9 cellular contexts compared by ENCODE assay signal in genomic region chr2:101736233-101736632, GRCh38. TPM values are rescaled to one million over a fixed set of nuclear protein-coding genes. Genes with fewer than 3 reads are reported as not detected.
DNase-seq lines count a peak whose midpoint lies in the region; TF ChIP-seq lines count a peak whose summit lies in the region.
"Had no signal": no experiment of that assay in that cellular context is flagged by ENCODE, and none has a peak within 500 bp of the region (broad histone marks: within the 10 kb centered on the region; RNA-seq: fewer than 3 reads in every experiment).

No MANE protein-coding gene starts in this region.

- H3K9me3 ChIP-seq in mammary epithelial cell (replicated peaks; ENCODE audit: insufficient read depth, low read length): no peaks in the 10 kb centered on the region
- H3K9me3 ChIP-seq in liver (ENCODE audit: control insufficient read depth in 4 of 4, low read length in 3 of 4): no peaks in the 10 kb centered on the region
- no peaks in the 10 kb centered on the region for H3K9me3 ChIP-seq in skeletal muscle tissue (ENCODE audit: control insufficient read depth in 3 of 3, low read length in 3 of 3)

- no peaks in the 10 kb centered on the region for H3K27me3 Mint-ChIP-seq in IgD-negative memory B cell
- H3K27me3 Mint-ChIP-seq: activated CD8-positive, alpha-beta memory T cell treated with anti-CD3 and anti-CD28 coated beads, Interleukin-2, amount 10 ng/mL, durations not matched to agents 7 days and 5 days had no signal

- H4K20me1 ChIP-seq in mammary epithelial cell (ENCODE audit: insufficient read depth, low read length): no peaks in the 10 kb centered on the region

- dilution Hi-C loops in mammary epithelial cell (cut with HindIII; ENCODE audit: low sequenced_read_pairs): no loop called here

- H3K4me1 Mint-ChIP-seq in IgD-negative memory B cell: peaks cover 68 to 80% (median 69%) of the 10 kb centered on the region in 3 donors

- no peaks in the 10 kb centered on the region for H3K9me3 Mint-ChIP-seq in IgD-negative memory B cell

- BruUV-seq in mammary epithelial cell (replicated peaks; lab: Mats Ljungman, UMichigan): TSS peak; percentile 95

- WGBS in mammary epithelial cell (ENCODE audit: low coverage, missing lambda C conversion rate): 67% methylated on average over 3 of the region's 3 CpGs
- WGBS in liver: 87% methylated on average over 3 of the region's 3 CpGs

- peak overlapping the region; percentile 53 for H3K4me2 ChIP-seq in mammary epithelial cell (ENCODE audit: insufficient read depth, low read depth, low read length)

- no peak for TF ChIP-seq RAD21 in liver (IDR thresholded peaks at IDR 0.05)

- CTCF ChIA-PET in mammary epithelial cell (lab: Charles Lee; ENCODE audit: low non-redundant PET): no interaction called here

- in situ Hi-C loops in mammary epithelial cell (cut with MboI; ENCODE audit: low sequenced_read_pairs in 2 of 2): loop anchor here in 1 of 2 donors (5.0 kb wide), 1 partner anchor 39 kb away; the partner anchor contains the start of gene MAP4K4

- H3K27ac ChIP-seq in mammary epithelial cell (ENCODE audit: insufficient read depth, low read depth, low read length) (peak overlapping the region; percentile 93), liver (ENCODE audit: low read depth in 1 of 2, low read length in 2 of 2) (peak overlapping the region; percentile 35 to 41), skeletal muscle tissue (ENCODE audit: low read depth, low read length) (peak overlapping the region; percentile 71)

- H3K36me3 ChIP-seq in mammary epithelial cell (ENCODE audit: insufficient read depth, low read length) (peaks cover 5% of the 10 kb centered on the region), liver (ENCODE audit: control insufficient read depth in 4 of 4, insufficient read depth in 3 of 4, low read depth in 1 of 4, low read length in 3 of 4) (peaks cover 0 to 2% (median 0%) of the 10 kb centered on the region in 4 donors), skeletal muscle tissue (ENCODE audit: control insufficient read depth in 3 of 3, insufficient read depth in 3 of 3, low read length in 3 of 3) (no peaks in the 10 kb centered on the region)

- peak overlapping the region; percentile 63 for H3K9ac ChIP-seq in mammary epithelial cell (ENCODE audit: insufficient read depth, low read length)
- H3K9ac ChIP-seq in liver (ENCODE audit: low read depth in 1 of 2, low read length in 2 of 2): no peak overlapping the region
- H3K9ac ChIP-seq in skeletal muscle tissue (ENCODE audit: low read depth in 1 of 3, low read length in 3 of 3): peak overlapping the region in 2 of 3 donors; percentile 4 to 18

- H3K4me3 Mint-ChIP-seq in IgD-negative memory B cell: peak overlapping the region in 1 of 4 donors; percentile 59
- H3K4me3 Mint-ChIP-seq: activated CD8-positive, alpha-beta memory T cell treated with anti-CD3 and anti-CD28 coated beads, Interleukin-2, amount 10 ng/mL, durations not matched to agents 7 days and 5 days had no signal

- H3K36me3 Mint-ChIP-seq in IgD-negative memory B cell: peaks cover 2% of the 10 kb centered on the region

- H3K79me2 ChIP-seq in mammary epithelial cell (ENCODE audit: insufficient read depth, low read length): peaks cover 94% of the 10 kb centered on the region

- no peak for TF ChIP-seq CTCF in mammary epithelial cell (conservative IDR thresholded peaks at IDR 0.05 in 1 of 2, IDR thresholded peaks at IDR 0.05 in 1 of 2; ENCODE audit: extremely low read depth in 1 of 2, insufficient read depth in 1 of 2, low read depth in 1 of 2, low read length in 2 of 2)
- TF ChIP-seq CTCF in liver (IDR thresholded peaks at IDR 0.05; ENCODE audit: low read depth, low read length, missing input control): no peak

- no peak for DNase-seq in mammary epithelial cell
- DNase-seq in RKO (ENCODE audit: low spot score): no peak
- no peak for DNase-seq in amniotic stem cell (lab: John Stamatoyannopoulos, UW)
- DNase-seq in SIG-M5 treated with dmso at 0.1 percent for 504 hours (lab: John Stamatoyannopoulos, UW; ENCODE audit: unreplicated experiment): no peak
- DNase-seq: activated CD8-positive, alpha-beta memory T cell treated with anti-CD3 and anti-CD28 coated beads, Interleukin-2, amount 10 ng/mL, durations not matched to agents 7 days and 5 days; stimulated activated CD4-positive, alpha-beta T cell treated with anti-CD3 and anti-CD28 coated beads, Interleukin-1b, Interleukin-23, amount 100 ng/mL, for 48 hours had no signal

- H3K4me1 ChIP-seq in mammary epithelial cell (ENCODE audit: insufficient read depth, low read length): peaks cover 74% of the 10 kb centered on the region
- peaks cover 18 to 71% (median 54%) of the 10 kb centered on the region in 4 donors for H3K4me1 ChIP-seq in liver (ENCODE audit: control insufficient read depth in 4 of 4, insufficient read depth in 4 of 4, low read length in 3 of 4)
- peaks cover 51 to 63% (median 55%) of the 10 kb centered on the region in 3 donors for H3K4me1 ChIP-seq in skeletal muscle tissue (ENCODE audit: control insufficient read depth in 3 of 3, insufficient read depth in 3 of 3, low read length in 3 of 3)

- no peak overlapping the region for H2AFZ ChIP-seq in mammary epithelial cell (ENCODE audit: low read depth, low read length)

- intact Hi-C loops in mammary epithelial cell (cut with micrococcal nuclease): loop anchor here (2.0 kb wide), 2 partner anchors 37 to 217 kb away; no protein-coding TSS in a partner anchor

- H3K27ac Mint-ChIP-seq in IgD-negative memory B cell: peak overlapping the region in 2 of 3 donors; percentile 2 to 36

- H3K4me3 ChIP-seq in mammary epithelial cell (replicated peaks in 1 of 3; ENCODE audit: insufficient read depth in 1 of 3, low read depth in 2 of 3, low read length in 3 of 3) (no peak overlapping the region), liver (ENCODE audit: low read depth in 1 of 3, low read length in 3 of 3) (no peak overlapping the region), skeletal muscle tissue (ENCODE audit: low read length in 3 of 3) (peak overlapping the region in 2 of 3 donors; percentile 28 to 31)

- H3K27me3 ChIP-seq in mammary epithelial cell (ENCODE audit: insufficient read depth, low read length) (no peaks in the 10 kb centered on the region), liver (ENCODE audit: control insufficient read depth in 4 of 4, insufficient read depth in 4 of 4, low read length in 3 of 4) (no peaks in the 10 kb centered on the region), skeletal muscle tissue (ENCODE audit: control insufficient read depth in 3 of 3, insufficient read depth in 3 of 3, low read length in 3 of 3) (no peaks in the 10 kb centered on the region)

TF ChIP-seq in liver, 16 proteins besides CTCF, POLR2A, EP300 and RAD21:
- TF ChIP-seq MAX (IDR thresholded peaks at IDR 0.05) (no peak), RXRA (IDR thresholded peaks at IDR 0.05) (no peak), HNF4G (IDR thresholded peaks at IDR 0.05) (no peak), GABPA (IDR thresholded peaks at IDR 0.05 in 1 of 2, conservative IDR thresholded peaks at IDR 0.05 in 1 of 2) (no peak)

RNA-seq across cellular contexts. Expression of gene MAP4K4, which starts 38.7 kb away (rescaled TPM):
- polyA plus RNA-seq in IgD-negative memory B cell (9.3 TPM), mammary epithelial cell (119 TPM), liver (10 to 100 TPM in 1 of 2 donors, 1 to 10 TPM in 1; 9.1 to 13.6 TPM)
- total RNA-seq in mammary epithelial cell (100 to 1,000 TPM in 1 of 2 donors, 10 to 100 TPM in 1; 65.2 to 212 TPM), liver (10 to 100 TPM; 33.7 to 40.0 TPM), skeletal muscle tissue (77.2 TPM)
- polyA minus RNA-seq in mammary epithelial cell: 294 TPM

Comparison
In these comparisons a context has a peak if more than half of its experiments do, and no peak if none do; other contexts are left out.
1. H3K27ac ChIP-seq: peak in every context shown above with its lines; median percentile 93 in mammary epithelial cell; 71 in skeletal muscle tissue; 38 in liver.
2. H3K4me3 ChIP-seq: peak in skeletal muscle tissue (2 of 3); none in mammary epithelial cell (0 of 3) and liver (0 of 3).
3. H3K9ac ChIP-seq: peak in mammary epithelial cell (single experiment) and skeletal muscle tissue (2 of 3); none in liver (0 of 2).